Comparison of ENCODE assay signal across 9 cellular contexts in genomic region chr7:83161186-83161585, GRCh38. TPM values are rescaled to one million over a fixed set of nuclear protein-coding genes. Genes with fewer than 3 reads are reported as not detected.
DNase-seq lines count a peak whose midpoint lies in the region; ATAC-seq, FAIRE-seq and TF ChIP-seq lines count a peak whose summit lies in the region.
"Had no signal": no experiment of that assay in that cellular context is flagged by ENCODE, and none has a peak within 500 bp of the region (broad histone marks: within the 10 kb centered on the region; RNA-seq: fewer than 3 reads in every experiment).

No MANE protein-coding gene starts in this region.

- in situ Hi-C loops in HAP-1 (cut with MboI; ENCODE audit: low sequenced_read_pairs), result no loop called here

- no peak for FAIRE-seq in GM12891 (lab: Jason Lieb, UNC)

- H3K27me3 ChIP-seq in HAP-1 (ENCODE audit: low read depth), result no peaks in the 10 kb centered on the region
- H3K27me3 ChIP-seq: body of pancreas had no signal

- H3K4me1 ChIP-seq in HAP-1, result peaks cover 27% of the 10 kb centered on the region

- no peaks in the 10 kb centered on the region for H3K9me3 ChIP-seq in HAP-1
- H3K9me3 ChIP-seq: body of pancreas, esophagus squamous epithelium had no signal

- no peaks in the 10 kb centered on the region for H3K36me3 ChIP-seq in HAP-1 (replicated peaks)
- H3K36me3 ChIP-seq: esophagus squamous epithelium had no signal

- DNase-seq in HAP-1 (ENCODE audit: low spot score in 2 of 2) (no peak), MV-4-11 (lab: John Stamatoyannopoulos, UW) (peak; percentile 20), cerebellar cortex (ENCODE audit: low spot score) (peak; percentile 30), neural crest cell (ENCODE audit: low read depth, low spot score) (no peak), GM12891 (ENCODE audit: insufficient read length, low spot score) (no peak), OCI-M2 (lab: John Stamatoyannopoulos, UW; ENCODE audit: unreplicated experiment) (no peak)
- DNase-seq: body of pancreas, esophagus squamous epithelium had no signal

- H3K4me1 Mint-ChIP-seq in neural crest cell, result peaks cover 17% of the 10 kb centered on the region

- peak overlapping the region; percentile 91 for H3K4me3 Mint-ChIP-seq in neural crest cell

- ATAC-seq in GM18511 (IDR thresholded peaks at IDR 0.05; ENCODE audit: unreplicated experiment), result no peak
- ATAC-seq: body of pancreas had no signal

- H3K4me3 ChIP-seq in HAP-1, result peak overlapping the region; percentile 87

- no peaks in the 10 kb centered on the region for H3K9me3 Mint-ChIP-seq in neural crest cell

- no peak overlapping the region for H3K27ac Mint-ChIP-seq in neural crest cell (ENCODE audit: unreplicated experiment)

- TF ChIP-seq POLR2A in GM12891 (IDR thresholded peaks at IDR 0.05; ENCODE audit: low read depth, low read length), result no peak

- H3K36me3 Mint-ChIP-seq in neural crest cell (ENCODE audit: low read depth), result no peaks in the 10 kb centered on the region

- peaks cover 6% of the 10 kb centered on the region for H3K27me3 Mint-ChIP-seq in neural crest cell (ENCODE audit: low read depth)

- TF ChIP-seq CTCF in neural crest cell (conservative IDR thresholded peaks at IDR 0.05), result no peak

TF ChIP-seq in GM12891, 5 proteins besides CTCF, POLR2A, EP300 and RAD21:
- TF ChIP-seq PAX5 (IDR thresholded peaks at IDR 0.05; ENCODE audit: insufficient read depth, low read length, severe bottlenecking) (no peak), SPI1 (IDR thresholded peaks at IDR 0.05; ENCODE audit: low read depth, low read length) (no peak), POLR2AphosphoS5 (IDR thresholded peaks at IDR 0.05; ENCODE audit: low read depth, low read length) (no peak), POU2F2 (IDR thresholded peaks at IDR 0.05; ENCODE audit: low read depth, low read length) (no peak), TAF1 (IDR thresholded peaks at IDR 0.05; ENCODE audit: low read depth, low read length) (no peak)
TF ChIP-seq in GM12891: peak in this region for 0.

RNA-seq across cellular contexts. Expression of gene PCLO, which starts 1.5 kb away (rescaled TPM):
- 3.5 TPM in 2 replicates for total RNA-seq in neural crest cell
- polyA plus RNA-seq in GM12891 (2012; ENCODE audit: low read depth, missing spikeins), result 0.10 TPM

Comparison
In these comparisons a context has a peak if more than half of its experiments do, and no peak if none do; other contexts are left out.
1. DNase-seq: peak in MV-4-11 (single experiment) and cerebellar cortex (single experiment); none in HAP-1 (0 of 2), neural crest cell (single experiment), GM12891 (single experiment) and OCI-M2 (single experiment).